ENCODE assay signal across 11 cellular contexts in genomic region chr11:3834349-3835099, GRCh38. TPM values are rescaled to one million over a fixed set of nuclear protein-coding genes. Genes with fewer than 3 reads are reported as not detected.
A peak's percentile ranks its signal among the peaks of the same experiment; 100 is the strongest.
DNase-seq lines count a peak whose midpoint lies in the region; ATAC-seq, FAIRE-seq and TF ChIP-seq lines count a peak whose summit lies in the region.
"Had no signal": no experiment of that assay in that cellular context is flagged by ENCODE, and none has a peak within 500 bp of the region (broad histone marks: within the 10 kb centered on the region; RNA-seq: fewer than 3 reads in every experiment).

No MANE protein-coding gene starts in this region.

- intact Hi-C loops in pancreas (cut with DNase I) = no loop called here

- no peaks in the 10 kb centered on the region for H3K36me3 ChIP-seq in pancreas

- no peaks in the 10 kb centered on the region for H3K27me3 ChIP-seq in pancreas

- peak in 3 of 4 donors; percentile 11 to 20 (median 12) for ATAC-seq in pancreas
- ATAC-seq in GM18861 (IDR thresholded peaks at IDR 0.05; ENCODE audit: unreplicated experiment) = no peak
- ATAC-seq in HG03460 (IDR thresholded peaks at IDR 0.05; ENCODE audit: unreplicated experiment) = no peak

- TF ChIP-seq POLR2A in erythroblast (IDR thresholded peaks at IDR 0.05; ENCODE audit: low read length) = peak; percentile 37

- no peak for TF ChIP-seq CTCF in pancreas (IDR thresholded peaks at IDR 0.05)

- no peak for FAIRE-seq in pancreas (lab: Jason Lieb, UNC)

- DNase-seq in GF-D8 (lab: John Stamatoyannopoulos, UW) = peak; percentile 62
- DNase-seq in SKM-1 treated with dmso at 0.1 percent for 144 hours (lab: John Stamatoyannopoulos, UW; ENCODE audit: unreplicated experiment) = peak; percentile 89
- peak; percentile 87 to 88 for DNase-seq in erythroblast (lab: John Stamatoyannopoulos, UW)
- peak in 1 of 6 donors; percentile 56 for DNase-seq in pancreas
- DNase-seq in NCI-H1105 (lab: John Stamatoyannopoulos, UW) = no peak
- DNase-seq in NCI-H446 (lab: John Stamatoyannopoulos, UW) = no peak
- DNase-seq: NCI-H1417; stimulated activated naive CD4-positive, alpha-beta T cell treated with Interleukin-2 at 50 U/mL for 16 hours had no signal

- H3K27ac ChIP-seq in pancreas = no peak overlapping the region
- H3K27ac ChIP-seq: parathyroid adenoma had no signal

- no peaks in the 10 kb centered on the region for H3K9me3 ChIP-seq in pancreas

- H3K4me3 ChIP-seq in pancreas = no peak overlapping the region

- H3K4me1 ChIP-seq in pancreas = peaks cover 7 to 13% (median 9%) of the 10 kb centered on the region in 3 donors

- WGBS in pancreas, 2 donors = 88 to 96% methylated on average over 8 of the region's 8 CpGs

RNA-seq across cellular contexts. Expression of gene RHOG, which starts 6.2 kb away (rescaled TPM):
- 10 to 100 TPM in 5 of 6 donors, 1 to 10 TPM in 1; 9.0 to 27.5 (median 14.0) TPM for total RNA-seq in pancreas
- polyA plus RNA-seq in pancreas = 10 to 100 TPM; 13.6 to 18.5 TPM

RNA-seq across cellular contexts. Expression of gene STIM1, which starts 20.9 kb away (rescaled TPM):
- total RNA-seq in pancreas = 10 to 100 TPM; 17.0 to 28.9 (median 20.4) TPM
- 10 to 100 TPM; 10.2 to 13.3 TPM for polyA plus RNA-seq in pancreas

RNA-seq across cellular contexts. Expression of gene PGAP2, which starts 26.2 kb away (rescaled TPM):
- total RNA-seq in pancreas = 10 to 100 TPM; 13.5 to 21.4 (median 17.2) TPM
- polyA plus RNA-seq in pancreas = 10 to 100 TPM; 18.6 to 32.9 TPM

RNA-seq across cellular contexts. Expression of gene NUP98, which starts 37.2 kb away (rescaled TPM):
- total RNA-seq in pancreas = 10 to 100 TPM; 21.2 to 38.0 (median 27.0) TPM
- polyA plus RNA-seq in pancreas = 10 to 100 TPM; 12.2 to 18.7 TPM

Comparison
In these comparisons a context has a peak if more than half of its experiments do, and no peak if none do; other contexts are left out.
1. DNase-seq: peak in GF-D8 (single experiment), SKM-1 treated with dmso at 0.1 percent for 144 hours (single experiment) and erythroblast (2 of 2); none in NCI-H1105 (single experiment) and NCI-H446 (0 of 2).
2. ATAC-seq: peak in pancreas (3 of 4); none in GM18861 (single experiment) and HG03460 (single experiment).